Comparison of ENCODE assay signal across 34 cellular contexts in the genomic region with DNA sequence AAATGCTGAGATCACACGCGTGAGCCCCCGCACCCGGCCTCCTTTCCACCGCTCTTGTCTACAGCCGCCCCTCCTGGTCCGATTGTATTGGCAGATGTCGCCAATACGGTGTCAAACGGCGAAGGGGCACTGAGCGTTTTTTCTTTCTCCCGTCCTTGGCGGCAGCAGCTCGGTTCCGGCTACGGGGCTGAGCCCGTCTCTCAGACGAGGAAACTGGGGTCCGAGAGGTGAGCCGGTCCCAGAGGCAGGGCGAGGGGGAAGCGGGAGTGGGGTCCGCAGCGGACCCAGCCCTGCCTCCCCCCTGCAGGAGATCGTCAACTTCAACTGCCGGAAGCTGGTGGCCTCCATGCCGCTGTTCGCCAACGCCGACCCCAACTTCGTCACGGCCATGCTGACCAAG. TPM values are rescaled to one million over a fixed set of nuclear protein-coding genes. Genes with fewer than 3 reads are reported as not detected.
"Had no signal": no experiment of that assay in that cellular context is flagged by ENCODE, and none has a peak within 500 bp of the region (broad histone marks: within the 10 kb centered on the region; RNA-seq: fewer than 3 reads in every experiment).

No MANE protein-coding gene starts in this region.

- DNase-seq: activated CD4-positive, alpha-beta T cell treated with anti-CD3 and anti-CD28 coated beads for 4 hours; activated CD4-positive, alpha-beta T cell treated with anti-CD3 and anti-CD28 coated beads, Interleukin-2, amount 50 U/mL, for 4 hours; activated effector memory CD4-positive, alpha-beta T cell treated with anti-CD3 and anti-CD28 coated beads, Interleukin-2, amount 50 U/mL, for 16 hours; activated naive CD4-positive, alpha-beta T cell treated with anti-CD3 and anti-CD28 coated beads, Interleukin-2, amount 50 U/mL, for 16 hours; activated T-cell treated with anti-CD3 and anti-CD28 coated beads for 4 hours; amniotic stem cell; brain microvascular endothelial cell; cortex of kidney; foreskin fibroblast; heart left ventricle; hypothalamus; immature natural killer cell; midbrain; naive thymus-derived CD4-positive, alpha-beta T cell; ovary; retina; sigmoid colon; small intestine; stimulated activated CD4-positive, alpha-beta T cell treated with anti-CD3 and anti-CD28 coated beads, Interleukin-4, amount 100 ng/mL, for 24 hours; T-helper 9 cell; trophoblast cell had no signal

- H3K9me3 ChIP-seq: heart left ventricle, ovary, prostate gland, sigmoid colon, thoracic aorta had no signal

- H3K36me3 ChIP-seq: ovary, prostate gland had no signal

- H3K27ac ChIP-seq: heart left ventricle, ovary, prostate gland, sigmoid colon, thoracic aorta, VCaP had no signal

- H3K4me3 ChIP-seq: heart left ventricle, ovary, prostate gland, sigmoid colon, thoracic aorta had no signal

- H3K4me1 ChIP-seq: prostate gland had no signal

- FAIRE-seq: astrocyte, endothelial cell of umbilical vein, small intestine, TTC549, urothelium cell line had no signal

- H3K27me3 ChIP-seq: brain microvascular endothelial cell, ovary had no signal

- ATAC-seq: heart left ventricle; naive thymus-derived CD4-positive, alpha-beta T cell; stimulated activated effector memory CD8-positive, alpha-beta T cell treated with anti-CD3 and anti-CD28 coated beads, Interleukin-12 subunit alpha, Interleukin-12 subunit beta, amount 100 ng/mL, for 72 hours had no signal

RNA-seq across cellular contexts. Expression of a gene that starts 23.3 kb away (rescaled TPM):
- total RNA-seq: subcutaneous adipose tissue, thoracic aorta had no signal
- polyA plus RNA-seq: immature natural killer cell; naive thymus-derived CD4-positive, alpha-beta T cell had no signal

RNA-seq across cellular contexts. Expression of a gene that starts 26.7 kb away (rescaled TPM):
- total RNA-seq: activated T-helper 1 cell treated with anti-CD3 and anti-CD28 coated beads, Interleukin-12 subunit alpha, Interleukin-12 subunit beta, Interleukin-2, Interleukin-4 antibody, amounts not matched to agents 30 ng/mL and 10 ng/mL and 1 ng/mL, durations not matched to agents 14 hours and 24 hours and 36 hours; cardiac septum; chondrocyte; endothelial cell of umbilical vein; kidney epithelial cell had no signal
- polyA plus RNA-seq: naive thymus-derived CD4-positive, alpha-beta T cell had no signal
